ENCODE assay signal across 2 cellular contexts in the genomic region with DNA sequence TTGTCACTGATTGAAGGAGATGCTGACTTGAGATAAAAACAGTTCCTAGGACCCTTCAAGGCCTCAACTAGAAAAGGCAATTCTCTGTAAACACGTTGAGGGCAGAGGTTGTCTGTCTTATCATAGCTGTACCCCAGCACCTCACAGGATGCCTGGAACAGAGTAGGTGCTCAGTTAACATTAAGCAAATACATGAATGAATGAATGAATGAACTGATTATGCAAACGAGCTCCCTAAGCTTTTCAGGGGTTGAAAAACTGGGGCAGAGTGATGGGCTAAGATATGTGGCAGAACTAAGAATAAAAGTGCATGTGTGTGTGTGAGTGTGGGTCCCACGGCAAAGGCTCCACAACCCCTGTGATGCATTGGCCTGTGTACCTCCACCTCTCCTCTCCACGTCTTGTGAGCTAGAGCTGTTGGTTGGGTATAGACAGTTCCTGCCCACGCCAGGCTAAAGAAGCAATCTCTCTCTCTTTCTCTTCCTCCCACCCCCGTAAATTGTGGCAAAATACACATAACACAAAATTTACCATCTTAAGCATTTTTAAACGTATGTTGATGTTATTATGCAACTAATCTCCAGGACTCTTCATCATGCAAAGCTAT.
TF ChIP-seq lines count a peak whose summit lies in the region.

No MANE protein-coding gene starts in this region.

TF ChIP-seq in IMR-90, 13 proteins besides CTCF, POLR2A, EP300 and RAD21:
- TF ChIP-seq USF2 (IDR thresholded peaks at IDR 0.05; ENCODE audit: low read depth, low read length) (no peak), CHD1 (IDR thresholded peaks at IDR 0.05; ENCODE audit: low read depth, low read length) (no peak), FOS (IDR thresholded peaks at IDR 0.05; ENCODE audit: low read depth, low read length) (no peak), MXI1 (IDR thresholded peaks at IDR 0.05; ENCODE audit: borderline replicate concordance, low read depth, low read length) (no peak), NFE2L2 (IDR thresholded peaks at IDR 0.05; ENCODE audit: low read depth, low read length) (no peak), RFX5 (IDR thresholded peaks at IDR 0.05; ENCODE audit: low read depth, low read length) (no peak)
- TF ChIP-seq, protein P1, sequence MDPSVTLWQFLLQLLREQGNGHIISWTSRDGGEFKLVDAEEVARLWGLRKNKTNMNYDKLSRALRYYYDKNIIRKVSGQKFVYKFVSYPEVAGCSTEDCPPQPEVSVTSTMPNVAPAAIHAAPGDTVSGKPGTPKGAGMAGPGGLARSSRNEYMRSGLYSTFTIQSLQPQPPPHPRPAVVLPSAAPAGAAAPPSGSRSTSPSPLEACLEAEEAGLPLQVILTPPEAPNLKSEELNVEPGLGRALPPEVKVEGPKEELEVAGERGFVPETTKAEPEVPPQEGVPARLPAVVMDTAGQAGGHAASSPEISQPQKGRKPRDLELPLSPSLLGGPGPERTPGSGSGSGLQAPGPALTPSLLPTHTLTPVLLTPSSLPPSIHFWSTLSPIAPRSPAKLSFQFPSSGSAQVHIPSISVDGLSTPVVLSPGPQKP (IDR thresholded peaks at IDR 0.05; ENCODE audit: borderline replicate concordance, low read depth, low read length), result no peak

TF ChIP-seq in GM12878, 131 proteins besides CTCF, POLR2A, EP300 and RAD21:
- TF ChIP-seq NR2F1 (conservative IDR thresholded peaks at IDR 0.05) (no peak), SPI1 (IDR thresholded peaks at IDR 0.05; ENCODE audit: borderline replicate concordance, insufficient read depth, low read depth, low read length) (no peak), MAX (IDR thresholded peaks at IDR 0.05; ENCODE audit: low read depth, low read length) (no peak), ZNF24 (IDR thresholded peaks at IDR 0.05) (0 out of 2 replicates have a peak, but pooled peaks have one; percentile 65), ZSCAN29 (IDR thresholded peaks at IDR 0.05) (no peak)
